Comparison of ENCODE assay signal across 8 cellular contexts in genomic region chr7:2403718-2404648, GRCh38. TPM values are rescaled to one million over a fixed set of nuclear protein-coding genes. Genes with fewer than 3 reads are reported as not detected.
DNase-seq lines count a peak whose midpoint lies in the region; ATAC-seq and TF ChIP-seq lines count a peak whose summit lies in the region.

No MANE protein-coding gene starts in this region.

- no peaks in the 10 kb centered on the region for H3K27me3 ChIP-seq in kidney epithelial cell (ENCODE audit: control insufficient read depth, insufficient read depth, low read length)

- peak overlapping the region; percentile 87 for H3K4me3 ChIP-seq in kidney epithelial cell (ENCODE audit: low read depth, low read length)

- no peaks in the 10 kb centered on the region for H3K27me3 Mint-ChIP-seq in T-helper 17 cell
- H3K27me3 Mint-ChIP-seq in chondrocyte (ENCODE audit: low read depth), result no peaks in the 10 kb centered on the region

- H3K27ac Mint-ChIP-seq in T-helper 17 cell (peak overlapping the region; percentile 97), chondrocyte (ENCODE audit: unreplicated experiment) (no peak overlapping the region)

- H3K36me3 Mint-ChIP-seq in T-helper 17 cell (ENCODE audit: low read depth) (no peaks in the 10 kb centered on the region), chondrocyte (ENCODE audit: low read depth) (peaks cover 2% of the 10 kb centered on the region)

- H3K4me3 Mint-ChIP-seq in T-helper 17 cell (peak overlapping the region; percentile 90), chondrocyte (ENCODE audit: unreplicated experiment) (peak overlapping the region; percentile 80)

- peak; percentile 47 for DNase-seq in NCI-H748 (lab: John Stamatoyannopoulos, UW; ENCODE audit: unreplicated experiment)
- DNase-seq in NCI-H748 treated with DMSO at 0.1 percent for 48 hours (lab: John Stamatoyannopoulos, UW), result no peak
- peak in 1 of 3 donors; percentile 13 for DNase-seq in T-helper 17 cell
- DNase-seq in chondrocyte (ENCODE audit: low spot score), result no peak
- DNase-seq in kidney epithelial cell (ENCODE audit: low read depth), result no peak
- DNase-seq in stimulated activated CD4-positive, alpha-beta T cell treated with anti-CD3 and anti-CD28 coated beads, Interleukin-4, amount 100 ng/mL, for 24 hours, result peak; percentile 22

- peak; percentile 9 for ATAC-seq in HG03280 (IDR thresholded peaks at IDR 0.05; ENCODE audit: unreplicated experiment)
- ATAC-seq in T-helper 17 cell, result peak; percentile 19
- no peak for ATAC-seq in GM18861 (IDR thresholded peaks at IDR 0.05; ENCODE audit: unreplicated experiment)

- H3K36me3 ChIP-seq in kidney epithelial cell (ENCODE audit: control insufficient read depth, insufficient read depth, low read length), result no peaks in the 10 kb centered on the region

- H3K4me1 Mint-ChIP-seq in T-helper 17 cell (peaks cover 48% of the 10 kb centered on the region), chondrocyte (ENCODE audit: low read depth) (peaks cover 41% of the 10 kb centered on the region)

- TF ChIP-seq CTCF in chondrocyte (IDR thresholded peaks at IDR 0.05) (peak; percentile 64), kidney epithelial cell (IDR thresholded peaks at IDR 0.05; ENCODE audit: insufficient read depth, low read length, poor library complexity, severe bottlenecking) (peak; percentile 27)

- no peaks in the 10 kb centered on the region for H3K9me3 ChIP-seq in T-helper 17 cell (ENCODE audit: control insufficient read depth, low read length, poor library complexity, severe bottlenecking)

- H3K9me3 Mint-ChIP-seq in chondrocyte (ENCODE audit: low read depth), result no peaks in the 10 kb centered on the region

RNA-seq across cellular contexts. Expression of gene CHST12, which starts 0.6 kb away (rescaled TPM):
- 10 to 100 TPM; 18.7 to 19.5 TPM for total RNA-seq in T-helper 17 cell
- 20.7 to 31.5 TPM (median 22.4 TPM) in 3 replicates for total RNA-seq in chondrocyte
- total RNA-seq in kidney epithelial cell, result 7.5 and 11.6 TPM in 2 replicates

RNA-seq across cellular contexts. Expression of gene EIF3B, which starts 49.4 kb away (rescaled TPM):
- total RNA-seq in T-helper 17 cell (100 to 1,000 TPM; 139 to 176 TPM), chondrocyte (120 to 135 TPM (median 121 TPM) in 3 replicates), kidney epithelial cell (149 and 153 TPM in 2 replicates)

Comparison
In these comparisons a context has a peak if more than half of its experiments do, and no peak if none do; other contexts are left out.
1. DNase-seq: peak in NCI-H748 (single experiment) and stimulated activated CD4-positive, alpha-beta T cell treated with anti-CD3 and anti-CD28 coated beads, Interleukin-4, amount 100 ng/mL, for 24 hours (single experiment); none in NCI-H748 treated with DMSO at 0.1 percent for 48 hours (single experiment), chondrocyte (single experiment) and kidney epithelial cell (single experiment).